8 cellular contexts compared by ENCODE assay signal in genomic region chr21:39312112-39313041, GRCh38. TPM values are rescaled to one million over a fixed set of nuclear protein-coding genes. Genes with fewer than 3 reads are reported as not detected.
DNase-seq lines count a peak whose midpoint lies in the region; ATAC-seq, FAIRE-seq and TF ChIP-seq lines count a peak whose summit lies in the region.

No MANE protein-coding gene starts in this region.

- H3K27ac ChIP-seq in kidney (ENCODE audit: low read depth in 2 of 2, low read length in 2 of 2), result peak overlapping the region in 1 of 2 donors; percentile 97

- peaks cover 9 to 18% of the 10 kb centered on the region in 2 donors for H3K4me1 ChIP-seq in kidney (ENCODE audit: control insufficient read depth in 1 of 2, insufficient read depth in 1 of 2, low read depth in 1 of 2, low read length in 2 of 2)

- intact Hi-C loops in kidney (cut with DNase I), result no loop called here

- peak; percentile 52 for FAIRE-seq in kidney (lab: Jason Lieb, UNC)

- H3K9me3 ChIP-seq in kidney (ENCODE audit: control insufficient read depth in 1 of 2, low read length in 2 of 2), result no peaks in the 10 kb centered on the region

- peak; percentile 98 for DNase-seq in Ammon's horn (ENCODE audit: low spot score)
- DNase-seq in GM19240 (ENCODE audit: insufficient read length, low spot score), result peak; percentile 89
- DNase-seq in NCI-H510A (lab: John Stamatoyannopoulos, UW), result peak; percentile 61
- DNase-seq in activated CD4-positive, alpha-beta T cell treated with anti-CD3 and anti-CD28 coated beads for 24 hours (ENCODE audit: low read depth in 2 of 2), result peak; percentile 91 to 93
- peak; percentile 97 for DNase-seq in cerebellum (ENCODE audit: low spot score)
- DNase-seq in kidney, result peak; percentile 98
- peak; percentile 88 to 96 (median 90) for DNase-seq in stimulated activated CD4-positive, alpha-beta T cell treated with anti-CD3 and anti-CD28 coated beads, Interleukin-12 subunit alpha, Interleukin-12 subunit beta, amount 100 ng/mL, for 48 hours (ENCODE audit: low read depth in 2 of 3, low spot score in 1 of 3)

- H3K9ac ChIP-seq in kidney (ENCODE audit: low read length in 2 of 2), result no peak overlapping the region

- H3K4me3 ChIP-seq in kidney (ENCODE audit: low read length in 2 of 2), result peak overlapping the region; percentile 31 to 75

- TF ChIP-seq CTCF in kidney (IDR thresholded peaks at IDR 0.05; ENCODE audit: borderline replicate concordance, extremely low read depth, insufficient read depth), result no peak

- H3K36me3 ChIP-seq in kidney (ENCODE audit: control insufficient read depth in 1 of 2, insufficient read depth in 2 of 2, low read length in 2 of 2), result peaks cover 0 to 4% of the 10 kb centered on the region in 2 donors

- peak; percentile 67 for ATAC-seq in HG03442 (IDR thresholded peaks at IDR 0.05; ENCODE audit: unreplicated experiment)

RNA-seq across cellular contexts. Expression of gene BRWD1, which starts 1.1 kb away (rescaled TPM):
- total RNA-seq in cerebellum, result 187 TPM
- total RNA-seq in kidney, result 43.9 TPM
- 9.1 TPM for polyA plus RNA-seq in kidney (ENCODE audit: insufficient read depth, low read depth, low replicate concordance)

RNA-seq across cellular contexts. Expression of gene HMGN1, which starts 36.5 kb away (rescaled TPM):
- total RNA-seq in cerebellum (153 TPM), kidney (205 TPM)
- polyA plus RNA-seq in kidney (ENCODE audit: insufficient read depth, low read depth, low replicate concordance), result 174 TPM
